8 cellular contexts compared by ENCODE assay signal in the genomic region with DNA sequence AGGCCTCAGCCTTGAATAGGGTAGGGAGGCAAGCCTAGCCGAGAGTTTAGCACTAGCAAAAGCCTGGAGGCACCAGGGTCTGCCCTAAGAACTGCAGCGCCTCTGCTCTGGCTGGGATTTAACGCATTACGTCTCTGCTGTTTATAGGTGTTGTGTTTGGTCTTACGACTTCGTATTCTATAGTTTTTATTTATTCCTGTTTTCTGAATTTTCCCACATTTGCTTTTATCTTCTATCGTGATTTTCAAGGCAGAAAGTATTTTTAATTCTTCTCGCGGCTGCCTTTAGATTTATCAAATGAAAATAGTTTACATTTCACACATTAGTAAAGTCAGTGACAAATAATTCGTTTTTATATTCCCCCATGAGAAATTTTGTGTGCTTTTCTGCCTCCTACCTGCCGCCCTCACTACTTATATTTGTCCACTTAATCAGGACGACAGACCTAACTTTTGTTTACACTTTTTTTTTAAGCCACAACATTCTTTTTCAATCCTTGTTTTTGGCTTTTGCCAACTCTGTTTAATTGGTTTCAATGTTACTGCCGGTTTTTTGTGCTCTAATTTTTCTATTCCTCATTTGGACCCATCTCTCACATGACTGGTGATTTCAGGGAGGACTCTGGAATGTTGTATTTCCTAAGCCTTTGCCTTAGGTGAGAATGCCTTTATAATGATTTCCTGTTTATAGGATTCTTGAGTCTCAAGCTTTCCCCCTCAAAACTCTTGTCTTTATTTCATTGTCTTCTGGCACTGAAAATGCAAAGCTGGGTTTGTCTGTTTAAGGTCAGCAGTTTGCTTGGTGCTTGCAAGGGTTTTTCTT. TPM values are rescaled to one million over a fixed set of nuclear protein-coding genes. Genes with fewer than 3 reads are reported as not detected.
DNase-seq lines count a peak whose midpoint lies in the region; ATAC-seq and TF ChIP-seq lines count a peak whose summit lies in the region.

No MANE protein-coding gene starts in this region.

- TF ChIP-seq CTCF in activated B cell treated with CpG ODN at 0.5 μM for 24 hours (IDR thresholded peaks at IDR 0.05), result no peak

- no peaks in the 10 kb centered on the region for H3K27me3 ChIP-seq in iPS DF 6.9 (ENCODE audit: control insufficient read depth, insufficient read depth, low read length)

- no peaks in the 10 kb centered on the region for H3K9me3 ChIP-seq in iPS DF 6.9 (ENCODE audit: control insufficient read depth, insufficient read depth, low read length)

- no peak overlapping the region for H3K27ac Mint-ChIP-seq in activated CD4-positive, alpha-beta T cell treated with anti-CD3 and anti-CD28 coated beads, Interleukin-2, amount 10 ng/mL, durations not matched to agents 24 days and 14 days
- H3K27ac Mint-ChIP-seq in activated B cell treated with CpG ODN at 0.5 μM for 24 hours, result no peak overlapping the region
- H3K27ac Mint-ChIP-seq in stimulated activated memory B cell treated with anti-CD40 and anti-IgM and Interleukin-4, amounts not matched to agents 10 μg/mL and 1 μg/mL and 100 μg/mL, for 72 hours, result no peak overlapping the region

- peaks cover 6% of the 10 kb centered on the region for H3K4me1 Mint-ChIP-seq in activated CD4-positive, alpha-beta T cell treated with anti-CD3 and anti-CD28 coated beads, Interleukin-2, amount 10 ng/mL, durations not matched to agents 24 days and 14 days
- peaks cover 16% of the 10 kb centered on the region for H3K4me1 Mint-ChIP-seq in activated B cell treated with CpG ODN at 0.5 μM for 24 hours
- H3K4me1 Mint-ChIP-seq in stimulated activated memory B cell treated with anti-CD40 and anti-IgM and Interleukin-4, amounts not matched to agents 10 μg/mL and 1 μg/mL and 100 μg/mL, for 72 hours, result peaks cover 24% of the 10 kb centered on the region

- H3K4me3 Mint-ChIP-seq in activated CD4-positive, alpha-beta T cell treated with anti-CD3 and anti-CD28 coated beads, Interleukin-2, amount 10 ng/mL, durations not matched to agents 24 days and 14 days, result peak overlapping the region; percentile 87
- H3K4me3 Mint-ChIP-seq in activated B cell treated with CpG ODN at 0.5 μM for 24 hours, result peak overlapping the region; percentile 82
- peak overlapping the region; percentile 90 for H3K4me3 Mint-ChIP-seq in stimulated activated memory B cell treated with anti-CD40 and anti-IgM and Interleukin-4, amounts not matched to agents 10 μg/mL and 1 μg/mL and 100 μg/mL, for 72 hours

- peaks cover 48% of the 10 kb centered on the region for H3K27me3 Mint-ChIP-seq in activated CD4-positive, alpha-beta T cell treated with anti-CD3 and anti-CD28 coated beads, Interleukin-2, amount 10 ng/mL, durations not matched to agents 24 days and 14 days
- H3K27me3 Mint-ChIP-seq in activated B cell treated with CpG ODN at 0.5 μM for 24 hours, result peaks cover 24% of the 10 kb centered on the region
- H3K27me3 Mint-ChIP-seq in stimulated activated memory B cell treated with anti-CD40 and anti-IgM and Interleukin-4, amounts not matched to agents 10 μg/mL and 1 μg/mL and 100 μg/mL, for 72 hours, result peaks cover 51% of the 10 kb centered on the region

- WGBS in iPS DF 6.9 (ENCODE audit: insufficient coverage, insufficient read length), result no CpG with 5 or more reads among the region's 13 CpGs

- CTCF ChIA-PET in activated B cell treated with CpG ODN at 0.5 μM for 24 hours (lab: Charles Lee), result no interaction called here

- ATAC-seq in activated B cell treated with CpG ODN at 0.5 μM for 24 hours (ENCODE audit: low read depth), result no peak
- ATAC-seq in stimulated activated memory B cell treated with anti-CD40 and anti-IgM and Interleukin-4, amounts not matched to agents 10 μg/mL and 1 μg/mL and 100 μg/mL, for 72 hours, result no peak
- no peak for ATAC-seq in HG03159 (IDR thresholded peaks at IDR 0.05; ENCODE audit: unreplicated experiment)

- intact Hi-C loops in activated CD4-positive, alpha-beta T cell treated with anti-CD3 and anti-CD28 coated beads, Interleukin-2, amount 10 ng/mL, durations not matched to agents 24 days and 14 days (cut with micrococcal nuclease), result no loop called here
- intact Hi-C loops in activated B cell treated with CpG ODN at 0.5 μM for 24 hours (cut with micrococcal nuclease), result loop anchor here (10.0 kb wide), 1 partner anchor 230 kb away; a partner anchor contains a TSS

- H3K4me3 ChIP-seq in iPS DF 6.9 (ENCODE audit: low read length), result peak overlapping the region; percentile 95; the same call in 1 of the 2 replicates

- no peaks in the 10 kb centered on the region for H3K9me3 Mint-ChIP-seq in activated CD4-positive, alpha-beta T cell treated with anti-CD3 and anti-CD28 coated beads, Interleukin-2, amount 10 ng/mL, durations not matched to agents 24 days and 14 days
- H3K9me3 Mint-ChIP-seq in activated B cell treated with CpG ODN at 0.5 μM for 24 hours, result no peaks in the 10 kb centered on the region
- H3K9me3 Mint-ChIP-seq in stimulated activated memory B cell treated with anti-CD40 and anti-IgM and Interleukin-4, amounts not matched to agents 10 μg/mL and 1 μg/mL and 100 μg/mL, for 72 hours, result no peaks in the 10 kb centered on the region

- H3K36me3 ChIP-seq in iPS DF 6.9 (ENCODE audit: control insufficient read depth, insufficient read depth, low read length), result no peaks in the 10 kb centered on the region

- POLR2A ChIA-PET in activated B cell treated with CpG ODN at 0.5 μM for 24 hours (lab: Charles Lee), result no interaction called here

- no peak overlapping the region for H3K27ac ChIP-seq in iPS DF 6.9 (ENCODE audit: low read length)

- peaks cover 1% of the 10 kb centered on the region; the same call in 1 of the 2 replicates for H3K4me1 ChIP-seq in iPS DF 6.9 (ENCODE audit: control insufficient read depth, insufficient read depth, low read length)

- no peaks in the 10 kb centered on the region for H3K36me3 Mint-ChIP-seq in activated CD4-positive, alpha-beta T cell treated with anti-CD3 and anti-CD28 coated beads, Interleukin-2, amount 10 ng/mL, durations not matched to agents 24 days and 14 days (ENCODE audit: low read depth)
- H3K36me3 Mint-ChIP-seq in activated B cell treated with CpG ODN at 0.5 μM for 24 hours (ENCODE audit: low read depth), result peaks cover 2% of the 10 kb centered on the region
- H3K36me3 Mint-ChIP-seq in stimulated activated memory B cell treated with anti-CD40 and anti-IgM and Interleukin-4, amounts not matched to agents 10 μg/mL and 1 μg/mL and 100 μg/mL, for 72 hours, result no peaks in the 10 kb centered on the region

- DNase-seq in activated CD4-positive, alpha-beta T cell treated with anti-CD3 and anti-CD28 coated beads, Interleukin-2, amount 10 ng/mL, durations not matched to agents 24 days and 14 days, result no peak
- no peak for DNase-seq in activated CD4-positive, alpha-beta T cell treated with anti-CD3 and anti-CD28 coated beads, Interleukin-2, amount 50 U/mL, for 4 hours
- DNase-seq in activated B cell treated with CpG ODN at 0.5 μM for 24 hours, result no peak
- DNase-seq in iPS DF 6.9 (ENCODE audit: low read depth, low spot score), result no peak
- DNase-seq in NCI-H146 (lab: John Stamatoyannopoulos, UW), result no peak
- DNase-seq in HK-2 (ENCODE audit: unreplicated experiment), result no peak

RNA-seq across cellular contexts. Expression of a gene that starts 1.3 kb away (rescaled TPM):
- 0.54 and 0.69 TPM in 2 replicates for total RNA-seq in activated CD4-positive, alpha-beta T cell treated with anti-CD3 and anti-CD28 coated beads, Interleukin-2, amount 10 ng/mL, durations not matched to agents 24 days and 14 days
- total RNA-seq in activated B cell treated with CpG ODN at 0.5 μM for 24 hours, result 0.64 and 0.84 TPM in 2 replicates

RNA-seq across cellular contexts. Expression of a gene that starts 15.0 kb away (rescaled TPM):
- total RNA-seq in activated CD4-positive, alpha-beta T cell treated with anti-CD3 and anti-CD28 coated beads, Interleukin-2, amount 10 ng/mL, durations not matched to agents 24 days and 14 days, result 24.8 and 26.0 TPM in 2 replicates
- 23.7 and 24.6 TPM in 2 replicates for total RNA-seq in activated B cell treated with CpG ODN at 0.5 μM for 24 hours

RNA-seq across cellular contexts. Expression of a gene that starts 15.0 kb away (rescaled TPM):
- 6.7 and 7.2 TPM in 2 replicates for total RNA-seq in activated CD4-positive, alpha-beta T cell treated with anti-CD3 and anti-CD28 coated beads, Interleukin-2, amount 10 ng/mL, durations not matched to agents 24 days and 14 days
- 8.9 and 9.6 TPM in 2 replicates for total RNA-seq in activated B cell treated with CpG ODN at 0.5 μM for 24 hours

RNA-seq across cellular contexts. Expression of a gene that starts 29.8 kb away (rescaled TPM):
- total RNA-seq in activated CD4-positive, alpha-beta T cell treated with anti-CD3 and anti-CD28 coated beads, Interleukin-2, amount 10 ng/mL, durations not matched to agents 24 days and 14 days, result 59.0 and 70.0 TPM in 2 replicates
- total RNA-seq in activated B cell treated with CpG ODN at 0.5 μM for 24 hours, result 37.1 and 46.1 TPM in 2 replicates

RNA-seq across cellular contexts. Expression of a gene that starts 34.6 kb away (rescaled TPM):
- 102 and 103 TPM in 2 replicates for total RNA-seq in activated CD4-positive, alpha-beta T cell treated with anti-CD3 and anti-CD28 coated beads, Interleukin-2, amount 10 ng/mL, durations not matched to agents 24 days and 14 days
- 82.1 and 84.8 TPM in 2 replicates for total RNA-seq in activated B cell treated with CpG ODN at 0.5 μM for 24 hours
